17 cellular contexts compared by ENCODE assay signal in the genomic region with DNA sequence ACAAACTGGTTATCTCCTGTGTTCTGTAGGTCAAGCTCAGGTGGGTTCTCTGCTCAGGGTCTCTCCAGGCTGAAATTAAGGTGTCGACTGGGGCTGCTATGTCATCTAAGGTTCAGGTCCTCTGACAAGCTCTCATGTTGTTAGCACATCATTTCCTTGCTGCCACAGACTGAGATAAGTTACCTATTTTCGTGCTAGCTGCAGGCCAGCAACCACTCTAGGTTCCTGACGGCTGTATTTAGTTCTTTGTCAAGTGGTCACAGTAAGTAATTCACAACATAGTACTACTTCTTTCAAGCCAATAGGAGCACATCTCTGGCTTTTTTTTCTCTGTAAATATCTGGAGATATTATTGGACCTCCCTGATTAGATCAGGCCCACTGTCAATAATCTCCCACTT.
DNase-seq lines count a peak whose midpoint lies in the region; ATAC-seq and TF ChIP-seq lines count a peak whose summit lies in the region.
"Had no signal": no experiment of that assay in that cellular context is flagged by ENCODE, and none has a peak within 500 bp of the region (broad histone marks: within the 10 kb centered on the region; RNA-seq: fewer than 3 reads in every experiment).

No MANE protein-coding gene starts in this region.

- H3K36me3 ChIP-seq in heart right ventricle, result no peaks in the 10 kb centered on the region
- no peaks in the 10 kb centered on the region for H3K36me3 ChIP-seq in right atrium auricular region
- H3K36me3 ChIP-seq: HAP-1 had no signal

- H3K9me3 ChIP-seq in heart right ventricle, result peaks cover 0 to 14% (median 0%) of the 10 kb centered on the region in 11 donors
- no peaks in the 10 kb centered on the region for H3K9me3 ChIP-seq in right atrium auricular region
- H3K9me3 ChIP-seq: HAP-1 had no signal

- intact Hi-C loops in Right ventricle myocardium superior (cut with DNase I) (no loop called here), cardiac septum (cut with DNase I) (no loop called here), heart right ventricle (cut with DNase I) (no loop called here), left colon (cut with DNase I, micrococcal nuclease) (no loop called here)

- H3K4me3 ChIP-seq in heart right ventricle (no peak overlapping the region), right atrium auricular region (no peak overlapping the region)
- H3K4me3 ChIP-seq: HAP-1 had no signal

- WGBS in heart right ventricle, 2 donors, result 19 to 28% methylated on average over 3 of the region's 3 CpGs

- TF ChIP-seq CTCF in heart right ventricle (IDR thresholded peaks at IDR 0.05), result no peak
- no peak for TF ChIP-seq CTCF in right atrium auricular region (IDR thresholded peaks at IDR 0.05)

- DNase-seq in Right ventricle myocardium superior (no peak), cardiac septum (ENCODE audit: low spot score) (no peak), heart right ventricle (peak in 1 of 2 donors; percentile 8), right atrium auricular region (ENCODE audit: low spot score) (no peak), T-helper 2 cell (no peak), anterior cingulate cortex (lab: John Stamatoyannopoulos, UW) (no peak), left colon (no peak)
- DNase-seq: C1 segment of cervical spinal cord; Calu3; CD4-positive, alpha-beta memory T cell; COR-L47; DMS53; DMS79 treated with DMSO at 0.1 percent for 48 hours; GF-D8; GOT3; HFFc6 had no signal

- no peaks in the 10 kb centered on the region for H3K27me3 ChIP-seq in heart right ventricle
- no peaks in the 10 kb centered on the region for H3K27me3 ChIP-seq in right atrium auricular region

- ATAC-seq in Right ventricle myocardium superior (ENCODE audit: poor library complexity) (peak; percentile 93), heart right ventricle (peak in 6 of 8 donors; percentile 51 to 89 (median 74)), left colon (no peak)

- H3K27ac ChIP-seq in heart right ventricle, result no peak overlapping the region
- peak overlapping the region; percentile 43 to 71 for H3K27ac ChIP-seq in right atrium auricular region

- H3K4me1 ChIP-seq in heart right ventricle (peaks cover 0 to 9% (median 0%) of the 10 kb centered on the region in 9 donors), right atrium auricular region (no peaks in the 10 kb centered on the region)
- H3K4me1 ChIP-seq: HAP-1 had no signal

Comparison
In these comparisons a context has a peak if more than half of its experiments do, and no peak if none do; other contexts are left out.
1. H3K27ac ChIP-seq: peak in right atrium auricular region (2 of 2); none in heart right ventricle (0 of 10).